In the genomic region with DNA sequence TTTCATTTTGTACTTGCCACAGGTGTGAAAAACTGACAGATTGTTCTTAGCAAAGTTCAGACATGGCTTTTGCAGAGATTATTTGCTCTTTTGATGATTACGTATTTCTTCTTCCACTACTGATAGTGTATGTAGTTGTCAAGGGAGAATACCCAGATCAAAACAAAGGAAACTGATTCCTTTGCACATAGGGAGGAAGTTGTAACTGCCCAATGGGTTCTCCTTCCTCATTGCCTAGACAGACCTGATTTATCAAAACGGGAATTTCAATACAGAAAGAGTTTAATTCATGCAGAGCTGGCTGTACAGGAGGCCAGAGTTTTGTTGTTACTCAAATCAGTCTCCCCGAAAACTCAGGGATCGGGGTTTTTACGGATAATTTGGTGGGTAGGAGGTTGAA, we compare ENCODE assay signal across 18 cellular contexts.
DNase-seq lines count a peak whose midpoint lies in the region; ATAC-seq, FAIRE-seq and TF ChIP-seq lines count a peak whose summit lies in the region.
"Had no signal": no experiment of that assay in that cellular context is flagged by ENCODE, and none has a peak within 500 bp of the region (broad histone marks: within the 10 kb centered on the region; RNA-seq: fewer than 3 reads in every experiment).

No MANE protein-coding gene starts in this region.

- DNase-seq in A673 (ENCODE audit: low spot score) (no peak), WTC11 (ENCODE audit: low spot score) (no peak), NCI-H1092 treated with DMSO at 0.1 percent for 48 hours (lab: John Stamatoyannopoulos, UW) (no peak), H54 (ENCODE audit: insufficient read length, low spot score) (no peak)
- DNase-seq in CD4-positive, CD25-positive, alpha-beta regulatory T cell: no peak
- DNase-seq: EL, Kasumi-1, NCI-H1694, substantia nigra, T-helper 9 cell had no signal

- H3K27ac Mint-ChIP-seq in CD4-positive, CD25-positive, alpha-beta regulatory T cell: peak overlapping the region; percentile 12 to 76 (median 24)
- H3K27ac Mint-ChIP-seq in WTC11: 0 out of 2 replicates have a peak overlapping the region, but pooled peaks have one; percentile 13
- H3K27ac Mint-ChIP-seq: B cell, brain had no signal

- H3K4me1 ChIP-seq in A673 (ENCODE audit: insufficient read depth, low read length, poor library complexity, severe bottlenecking) (peaks cover 32% of the 10 kb centered on the region), mucosa of rectum (ENCODE audit: control insufficient read depth in 2 of 2, insufficient read depth in 2 of 2, low read length in 2 of 2) (peaks cover 16 to 28% of the 10 kb centered on the region in 2 donors)
- no peaks in the 10 kb centered on the region for H3K4me1 ChIP-seq in CD4-positive, CD25-positive, alpha-beta regulatory T cell (ENCODE audit: control insufficient read depth, insufficient read depth, low read length, poor library complexity, severe bottlenecking)

- H3K27me3 ChIP-seq in A673 (replicated peaks; ENCODE audit: insufficient read depth, low read depth, low read length, poor library complexity) (no peaks in the 10 kb centered on the region), mucosa of rectum (ENCODE audit: control insufficient read depth in 2 of 2, insufficient read depth in 2 of 2, low read length in 2 of 2) (no peaks in the 10 kb centered on the region)
- H3K27me3 ChIP-seq in CD4-positive, CD25-positive, alpha-beta regulatory T cell (ENCODE audit: control insufficient read depth, insufficient read depth, low read length): no peaks in the 10 kb centered on the region

- CTCF ChIA-PET in A673 (lab: Charles Lee) (no interaction called here), WTC11 (lab: Charles Lee) (no interaction called here)

- POLR2A ChIA-PET in A673 (lab: Charles Lee; ENCODE audit: low non-redundant PET) (no interaction called here), WTC11 (lab: Charles Lee) (no interaction called here)

- H3K27ac ChIP-seq in A673 (ENCODE audit: low read depth, low read length, poor library complexity, severe bottlenecking) (peak overlapping the region; percentile 44), mucosa of rectum (ENCODE audit: low read depth in 2 of 2, low read length in 2 of 2) (peak overlapping the region; percentile 2 to 5)
- H3K27ac ChIP-seq in CD4-positive, CD25-positive, alpha-beta regulatory T cell (ENCODE audit: insufficient read depth, low read length, poor library complexity, severe bottlenecking): no peak overlapping the region
- H3K27ac ChIP-seq: RWPE1 had no signal

- TF ChIP-seq CTCF in A673 (conservative IDR thresholded peaks at IDR 0.05; ENCODE audit: low read depth, low read length): no peak
- TF ChIP-seq CTCF in WTC11 (IDR thresholded peaks at IDR 0.05): no peak

- H3K4me1 Mint-ChIP-seq in CD4-positive, CD25-positive, alpha-beta regulatory T cell: peaks cover 0 to 5% (median 1%) of the 10 kb centered on the region in 4 donors
- peaks cover 42% of the 10 kb centered on the region for H3K4me1 Mint-ChIP-seq in WTC11

- no TSS peak for BruUV-seq in A673 (replicated peaks; lab: Mats Ljungman, UMichigan)

- FAIRE-seq in H54 (lab: Jason Lieb, UNC): no peak
- FAIRE-seq: GM12878 had no signal

- no peaks in the 10 kb centered on the region for H3K9me3 Mint-ChIP-seq in CD4-positive, CD25-positive, alpha-beta regulatory T cell
- peaks cover 6% of the 10 kb centered on the region for H3K9me3 Mint-ChIP-seq in WTC11

- H3K9ac ChIP-seq in mucosa of rectum (ENCODE audit: low read depth in 1 of 2, low read length in 2 of 2): no peak overlapping the region

- H3K36me3 ChIP-seq in A673 (ENCODE audit: insufficient read depth, low read length, poor library complexity, severe bottlenecking) (no peaks in the 10 kb centered on the region), mucosa of rectum (ENCODE audit: control insufficient read depth in 2 of 2, insufficient read depth in 2 of 2, low read length in 2 of 2) (no peaks in the 10 kb centered on the region)
- no peaks in the 10 kb centered on the region for H3K36me3 ChIP-seq in CD4-positive, CD25-positive, alpha-beta regulatory T cell (ENCODE audit: control insufficient read depth, insufficient read depth, low read length)

- H3K27me3 Mint-ChIP-seq in CD4-positive, CD25-positive, alpha-beta regulatory T cell: no peaks in the 10 kb centered on the region
- H3K27me3 Mint-ChIP-seq in WTC11 (ENCODE audit: low read depth): peaks cover 5% of the 10 kb centered on the region; the same call in 1 of the 2 replicates
- H3K27me3 Mint-ChIP-seq: B cell had no signal

- H3K4me3 ChIP-seq in A673 (ENCODE audit: low read depth, low read length, poor library complexity, severe bottlenecking) (no peak overlapping the region), mucosa of rectum (ENCODE audit: low read length in 2 of 2) (no peak overlapping the region)
- H3K4me3 ChIP-seq in CD4-positive, CD25-positive, alpha-beta regulatory T cell (ENCODE audit: low read depth, low read length): no peak overlapping the region
- H3K4me3 ChIP-seq: GM12878 had no signal

- no peaks in the 10 kb centered on the region for H3K36me3 Mint-ChIP-seq in CD4-positive, CD25-positive, alpha-beta regulatory T cell
- H3K36me3 Mint-ChIP-seq in WTC11: peaks cover 8% of the 10 kb centered on the region
- H3K36me3 Mint-ChIP-seq: brain had no signal

- intact Hi-C loops in A673 (cut with micrococcal nuclease; ENCODE audit: unreplicated experiment): no loop called here

- H3K9me3 ChIP-seq in A673 (ENCODE audit: low read depth, low read length, poor library complexity, severe bottlenecking) (no peaks in the 10 kb centered on the region), mucosa of rectum (ENCODE audit: control insufficient read depth in 2 of 2, low read length in 2 of 2) (no peaks in the 10 kb centered on the region)
- no peaks in the 10 kb centered on the region for H3K9me3 ChIP-seq in CD4-positive, CD25-positive, alpha-beta regulatory T cell (ENCODE audit: control insufficient read depth in 2 of 2, low read length in 2 of 2)

- H3K4me3 Mint-ChIP-seq in CD4-positive, CD25-positive, alpha-beta regulatory T cell: no peak overlapping the region
- H3K4me3 Mint-ChIP-seq in WTC11: no peak overlapping the region
- H3K4me3 Mint-ChIP-seq: B cell, brain had no signal

- TF ChIP-seq POLR2A in H54 (IDR thresholded peaks at IDR 0.05; ENCODE audit: low read depth, low read length): no peak

- ATAC-seq in CD4-positive, CD25-positive, alpha-beta regulatory T cell (ENCODE audit: low read depth in 2 of 2): no peak
- ATAC-seq in WTC11 (no peak), GM21528 (IDR thresholded peaks at IDR 0.05; ENCODE audit: low FRiP score, unreplicated experiment) (no peak), GM21717 (IDR thresholded peaks at IDR 0.05; ENCODE audit: unreplicated experiment) (no peak)
- ATAC-seq: GM12878, left lobe of liver had no signal

TF ChIP-seq in WTC11, 78 proteins besides CTCF, POLR2A, EP300 and RAD21 (continues in another document):
- no peak for TF ChIP-seq OVOL2 (CRISPR knock-in tag; IDR thresholded peaks at IDR 0.05; ENCODE audit: borderline replicate concordance)
- TF ChIP-seq, protein P1, sequence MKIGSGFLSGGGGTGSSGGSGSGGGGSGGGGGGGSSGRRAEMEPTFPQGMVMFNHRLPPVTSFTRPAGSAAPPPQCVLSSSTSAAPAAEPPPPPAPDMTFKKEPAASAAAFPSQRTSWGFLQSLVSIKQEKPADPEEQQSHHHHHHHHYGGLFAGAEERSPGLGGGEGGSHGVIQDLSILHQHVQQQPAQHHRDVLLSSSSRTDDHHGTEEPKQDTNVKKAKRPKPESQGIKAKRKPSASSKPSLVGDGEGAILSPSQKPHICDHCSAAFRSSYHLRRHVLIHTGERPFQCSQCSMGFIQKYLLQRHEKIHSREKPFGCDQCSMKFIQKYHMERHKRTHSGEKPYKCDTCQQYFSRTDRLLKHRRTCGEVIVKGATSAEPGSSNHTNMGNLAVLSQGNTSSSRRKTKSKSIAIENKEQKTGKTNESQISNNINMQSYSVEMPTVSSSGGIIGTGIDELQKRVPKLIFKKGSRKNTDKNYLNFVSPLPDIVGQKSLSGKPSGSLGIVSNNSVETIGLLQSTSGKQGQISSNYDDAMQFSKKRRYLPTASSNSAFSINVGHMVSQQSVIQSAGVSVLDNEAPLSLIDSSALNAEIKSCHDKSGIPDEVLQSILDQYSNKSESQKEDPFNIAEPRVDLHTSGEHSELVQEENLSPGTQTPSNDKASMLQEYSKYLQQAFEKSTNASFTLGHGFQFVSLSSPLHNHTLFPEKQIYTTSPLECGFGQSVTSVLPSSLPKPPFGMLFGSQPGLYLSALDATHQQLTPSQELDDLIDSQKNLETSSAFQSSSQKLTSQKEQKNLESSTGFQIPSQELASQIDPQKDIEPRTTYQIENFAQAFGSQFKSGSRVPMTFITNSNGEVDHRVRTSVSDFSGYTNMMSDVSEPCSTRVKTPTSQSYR (CRISPR knock-in tag; IDR thresholded peaks at IDR 0.05): no peak
- TF ChIP-seq NR3C1 (CRISPR knock-in tag; conservative IDR thresholded peaks at IDR 0.05; ENCODE audit: low read depth): no peak
- TF ChIP-seq ZNF219 (CRISPR knock-in tag; IDR thresholded peaks at IDR 0.05; ENCODE audit: borderline replicate concordance): no peak
- no peak for TF ChIP-seq SP1 (CRISPR knock-in tag; conservative IDR thresholded peaks at IDR 0.05)
- TF ChIP-seq, protein P2, sequence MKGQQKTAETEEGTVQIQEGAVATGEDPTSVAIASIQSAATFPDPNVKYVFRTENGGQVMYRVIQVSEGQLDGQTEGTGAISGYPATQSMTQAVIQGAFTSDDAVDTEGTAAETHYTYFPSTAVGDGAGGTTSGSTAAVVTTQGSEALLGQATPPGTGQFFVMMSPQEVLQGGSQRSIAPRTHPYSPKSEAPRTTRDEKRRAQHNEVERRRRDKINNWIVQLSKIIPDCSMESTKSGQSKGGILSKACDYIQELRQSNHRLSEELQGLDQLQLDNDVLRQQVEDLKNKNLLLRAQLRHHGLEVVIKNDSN (CRISPR knock-in tag; IDR thresholded peaks at IDR 0.05): no peak
